In the genomic region with DNA sequence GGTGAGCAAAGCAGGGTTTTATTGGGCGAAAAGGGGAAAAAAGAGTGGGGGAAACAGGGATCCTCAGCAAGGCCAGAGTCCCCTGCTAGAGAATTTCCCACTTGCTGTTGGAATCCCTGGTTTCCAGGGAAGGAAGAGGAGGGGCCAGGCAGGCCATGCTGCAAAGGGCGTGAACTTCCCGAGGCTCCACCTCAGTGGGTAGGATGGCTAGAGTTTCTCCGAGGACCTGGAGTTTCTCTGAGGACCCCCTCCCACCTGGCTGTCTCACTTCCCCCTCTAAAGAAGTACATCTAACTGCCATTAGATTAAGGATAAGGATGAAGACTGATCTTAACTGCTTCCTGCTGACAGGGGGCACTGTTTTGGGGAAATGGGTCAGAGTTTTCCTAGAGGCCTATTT, we compare ENCODE assay signal across 28 cellular contexts.
"Had no signal": no experiment of that assay in that cellular context is flagged by ENCODE, and none has a peak within 500 bp of the region (broad histone marks: within the 10 kb centered on the region; RNA-seq: fewer than 3 reads in every experiment).

No MANE protein-coding gene starts in this region.

- H3K4me1 ChIP-seq: adrenal gland, ascending aorta, breast epithelium, esophagus squamous epithelium, gastroesophageal sphincter had no signal

- ATAC-seq: activated naive CD8-positive, alpha-beta T cell treated with anti-CD3 and anti-CD28 coated beads, Interleukin-2, amount 50 U/mL, for 24 hours; activated T-cell treated with anti-CD3 and anti-CD28 coated beads, Interleukin-2, amount 50 U/mL, for 4 hours; activated T-helper 17 cell treated with anti-CD3 and anti-CD28 coated beads, Interleukin-2, amount 50 U/mL, for 72 hours; effector memory CD8-positive, alpha-beta T cell; gastroesophageal sphincter had no signal

- H3K4me3 ChIP-seq: adrenal gland, ascending aorta, breast epithelium, cardiac muscle cell, esophagus squamous epithelium, gastroesophageal sphincter had no signal

- H3K36me3 ChIP-seq: adrenal gland, ascending aorta, breast epithelium, cardiac muscle cell, esophagus squamous epithelium, gastroesophageal sphincter had no signal

- H3K9me3 Mint-ChIP-seq: activated CD4-positive, alpha-beta memory T cell treated with anti-CD3 and anti-CD28 coated beads, Interleukin-2, amount 10 ng/mL, durations not matched to agents 7 days and 5 days; activated CD4-positive, alpha-beta T cell treated with anti-CD3 and anti-CD28 coated beads, Interleukin-2, amount 10 ng/mL, durations not matched to agents 7 days and 5 days; activated naive CD4-positive, alpha-beta T cell treated with anti-CD3 and anti-CD28 coated beads, Interleukin-2, amount 50 U/mL, for 24 hours; activated naive CD8-positive, alpha-beta T cell treated with anti-CD3 and anti-CD28 coated beads for 36 hours; activated T-helper 17 cell treated with anti-CD3 and anti-CD28 coated beads, Interleukin-2, amount 50 U/mL, for 72 hours had no signal

- H3K4me1 Mint-ChIP-seq: activated CD4-positive, alpha-beta memory T cell treated with anti-CD3 and anti-CD28 coated beads, Interleukin-2, amount 10 ng/mL, durations not matched to agents 7 days and 5 days; activated CD4-positive, alpha-beta T cell treated with anti-CD3 and anti-CD28 coated beads, Interleukin-2, amount 10 ng/mL, durations not matched to agents 7 days and 5 days; activated naive CD4-positive, alpha-beta T cell treated with anti-CD3 and anti-CD28 coated beads, Interleukin-2, amount 50 U/mL, for 24 hours; activated naive CD8-positive, alpha-beta T cell treated with anti-CD3 and anti-CD28 coated beads for 36 hours; activated naive CD8-positive, alpha-beta T cell treated with anti-CD3 and anti-CD28 coated beads, Interleukin-2, amount 50 U/mL, for 24 hours; activated T-helper 17 cell treated with anti-CD3 and anti-CD28 coated beads, Interleukin-2, amount 50 U/mL, for 72 hours; brain; central memory CD8-positive, alpha-beta T cell had no signal

- H3K9me3 ChIP-seq: adrenal gland, ascending aorta, gastroesophageal sphincter had no signal

- H3K27me3 ChIP-seq: adrenal gland, ascending aorta, breast epithelium, cardiac muscle cell, esophagus squamous epithelium, gastroesophageal sphincter had no signal

- H3K27ac ChIP-seq: adrenal gland, ascending aorta, breast epithelium, cardiac muscle cell, epithelial cell of prostate, esophagus squamous epithelium, gastroesophageal sphincter had no signal

- H3K36me3 Mint-ChIP-seq: activated naive CD4-positive, alpha-beta T cell treated with anti-CD3 and anti-CD28 coated beads, Interleukin-2, amount 50 U/mL, for 24 hours; activated naive CD8-positive, alpha-beta T cell treated with anti-CD3 and anti-CD28 coated beads for 36 hours had no signal

- H3K27ac Mint-ChIP-seq: activated CD4-positive, alpha-beta memory T cell treated with anti-CD3 and anti-CD28 coated beads, Interleukin-2, amount 10 ng/mL, durations not matched to agents 7 days and 5 days; activated CD4-positive, alpha-beta T cell treated with anti-CD3 and anti-CD28 coated beads, Interleukin-2, amount 10 ng/mL, durations not matched to agents 7 days and 5 days; activated naive CD4-positive, alpha-beta T cell treated with anti-CD3 and anti-CD28 coated beads, Interleukin-2, amount 50 U/mL, for 24 hours; activated naive CD8-positive, alpha-beta T cell treated with anti-CD3 and anti-CD28 coated beads for 36 hours; activated naive CD8-positive, alpha-beta T cell treated with anti-CD3 and anti-CD28 coated beads, Interleukin-2, amount 50 U/mL, for 24 hours; activated T-helper 17 cell treated with anti-CD3 and anti-CD28 coated beads, Interleukin-2, amount 50 U/mL, for 72 hours; brain; effector memory CD8-positive, alpha-beta T cell had no signal

- H3K27me3 Mint-ChIP-seq: activated CD4-positive, alpha-beta memory T cell treated with anti-CD3 and anti-CD28 coated beads, Interleukin-2, amount 10 ng/mL, durations not matched to agents 7 days and 5 days; activated CD4-positive, alpha-beta T cell treated with anti-CD3 and anti-CD28 coated beads, Interleukin-2, amount 10 ng/mL, durations not matched to agents 7 days and 5 days; activated naive CD4-positive, alpha-beta T cell treated with anti-CD3 and anti-CD28 coated beads, Interleukin-2, amount 50 U/mL, for 24 hours; brain had no signal

- DNase-seq: activated CD4-positive, alpha-beta memory T cell treated with anti-CD3 and anti-CD28 coated beads, Interleukin-2, amount 10 ng/mL, durations not matched to agents 7 days and 5 days; activated CD4-positive, alpha-beta T cell treated with anti-CD3 and anti-CD28 coated beads for 1 hour; activated CD4-positive, alpha-beta T cell treated with anti-CD3 and anti-CD28 coated beads for 4 hours; activated CD4-positive, alpha-beta T cell treated with anti-CD3 and anti-CD28 coated beads, Interleukin-2, amount 10 ng/mL, durations not matched to agents 7 days and 5 days; activated CD4-positive, alpha-beta T cell treated with anti-CD3 and anti-CD28 coated beads, Interleukin-2, amount 50 U/mL, for 4 hours; activated effector memory CD4-positive, alpha-beta T cell treated with Interleukin-2 at 50 U/mL for 16 hours; activated gamma-delta T cell treated with Interleukin-2 at 50 U/mL for 16 hours; activated naive CD4-positive, alpha-beta T cell treated with Interleukin-2 at 50 U/mL for 16 hours; activated naive CD8-positive, alpha-beta T cell treated with anti-CD3 and anti-CD28 coated beads for 36 hours; activated naive CD8-positive, alpha-beta T cell treated with anti-CD3 and anti-CD28 coated beads, Interleukin-2, amount 50 U/mL, for 24 hours; activated T-cell treated with anti-CD3 and anti-CD28 coated beads, Interleukin-2, amount 50 U/mL, for 4 hours; adrenal gland; cortex of kidney; dermis blood vessel endothelial cell; effector CD4-positive, alpha-beta T cell; effector memory CD8-positive, alpha-beta T cell; esophagus squamous epithelium; foreskin melanocyte; T-helper 2 cell had no signal

- H3K4me3 Mint-ChIP-seq: activated CD4-positive, alpha-beta memory T cell treated with anti-CD3 and anti-CD28 coated beads, Interleukin-2, amount 10 ng/mL, durations not matched to agents 7 days and 5 days; activated CD4-positive, alpha-beta T cell treated with anti-CD3 and anti-CD28 coated beads, Interleukin-2, amount 10 ng/mL, durations not matched to agents 7 days and 5 days; activated naive CD4-positive, alpha-beta T cell treated with anti-CD3 and anti-CD28 coated beads, Interleukin-2, amount 50 U/mL, for 24 hours; activated naive CD8-positive, alpha-beta T cell treated with anti-CD3 and anti-CD28 coated beads for 36 hours; activated naive CD8-positive, alpha-beta T cell treated with anti-CD3 and anti-CD28 coated beads, Interleukin-2, amount 50 U/mL, for 24 hours; activated T-cell treated with anti-CD3 and anti-CD28 coated beads, Interleukin-2, amount 50 U/mL, for 4 hours; activated T-helper 17 cell treated with anti-CD3 and anti-CD28 coated beads, Interleukin-2, amount 50 U/mL, for 72 hours; brain; central memory CD8-positive, alpha-beta T cell; effector memory CD8-positive, alpha-beta T cell had no signal
